23 cellular contexts compared by ENCODE assay signal in genomic region chr3:13772321-13772745, GRCh38.
"Had no signal": no experiment of that assay in that cellular context is flagged by ENCODE, and none has a peak within 500 bp of the region (broad histone marks: within the 10 kb centered on the region; RNA-seq: fewer than 3 reads in every experiment).

No MANE protein-coding gene starts in this region.

- H3K27me3 ChIP-seq: SJCRH30 had no signal

- DNase-seq: activated CD4-positive, alpha-beta memory T cell treated with anti-CD3 and anti-CD28 coated beads, Interleukin-2, amount 10 ng/mL, durations not matched to agents 7 days and 5 days; activated CD4-positive, alpha-beta T cell treated with anti-CD3 and anti-CD28 coated beads for 36 hours; activated CD4-positive, alpha-beta T cell treated with anti-CD3 and anti-CD28 coated beads, Interleukin-2, amount 50 U/mL, for 1 hour; activated naive CD4-positive, alpha-beta T cell treated with Interleukin-2 at 50 U/mL for 16 hours; activated T-cell treated with anti-CD3 and anti-CD28 coated beads, Interleukin-2, amount 50 U/mL, for 1 hour; amygdala; Karpas-422; NCI-H1048; NCI-H146; NCI-H187 treated with DMSO at 0.1 percent for 48 hours; NCI-H2171; NCI-H2227 treated with DMSO at 0.1 percent for 48 hours; NCI-H526 treated with DMSO at 0.1 percent for 48 hours; NCI-H82; Right ventricle myocardium superior; RPMI8226; SJCRH30; SK-N-SH; T-helper 1 cell; WERI-Rb-1 had no signal

- H3K9me3 Mint-ChIP-seq: activated CD4-positive, alpha-beta memory T cell treated with anti-CD3 and anti-CD28 coated beads, Interleukin-2, amount 10 ng/mL, durations not matched to agents 7 days and 5 days; brain had no signal

- H3K36me3 ChIP-seq: SJCRH30, WERI-Rb-1 had no signal

- H3K9ac ChIP-seq: SK-N-SH had no signal

- H3K4me3 ChIP-seq: K562, SJCRH30 had no signal

- ATAC-seq: activated CD4-positive, alpha-beta T cell treated with anti-CD3 and anti-CD28 coated beads for 36 hours; K562 had no signal

- H3K4me3 Mint-ChIP-seq: activated CD4-positive, alpha-beta memory T cell treated with anti-CD3 and anti-CD28 coated beads, Interleukin-2, amount 10 ng/mL, durations not matched to agents 7 days and 5 days; activated CD4-positive, alpha-beta T cell treated with anti-CD3 and anti-CD28 coated beads for 36 hours; activated naive CD8-positive, alpha-beta T cell; brain had no signal

- H3K27me3 Mint-ChIP-seq: activated CD4-positive, alpha-beta memory T cell treated with anti-CD3 and anti-CD28 coated beads, Interleukin-2, amount 10 ng/mL, durations not matched to agents 7 days and 5 days; activated CD4-positive, alpha-beta T cell treated with anti-CD3 and anti-CD28 coated beads for 36 hours had no signal

- H3K36me3 Mint-ChIP-seq: activated naive CD8-positive, alpha-beta T cell; brain had no signal

- H3K27ac Mint-ChIP-seq: activated CD4-positive, alpha-beta memory T cell treated with anti-CD3 and anti-CD28 coated beads, Interleukin-2, amount 10 ng/mL, durations not matched to agents 7 days and 5 days; activated CD4-positive, alpha-beta T cell treated with anti-CD3 and anti-CD28 coated beads for 36 hours; activated naive CD8-positive, alpha-beta T cell; brain had no signal

- H3K9me3 ChIP-seq: SJCRH30, SK-N-SH had no signal

- H3K27ac ChIP-seq: SJCRH30, WERI-Rb-1 had no signal
